In the genomic region with DNA sequence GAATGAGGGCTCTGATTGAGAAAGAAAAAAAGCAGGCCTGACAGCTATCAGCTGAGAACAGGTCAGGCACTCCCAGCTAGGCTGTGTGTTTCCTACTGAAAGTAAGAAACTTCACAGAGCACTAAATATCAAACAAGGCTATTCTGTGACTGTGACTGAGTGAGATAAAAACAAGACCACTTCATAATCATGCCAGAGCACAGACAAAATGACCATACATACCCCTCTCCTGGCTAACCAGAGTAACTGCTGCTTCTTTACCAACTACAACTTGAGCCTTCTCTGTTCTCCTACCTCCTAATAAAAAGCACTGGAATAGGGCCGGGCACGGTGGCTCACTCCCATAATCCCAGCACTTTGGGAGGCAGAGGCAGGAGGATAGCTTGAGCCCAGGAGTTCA, we compare ENCODE assay signal across 1 cellular context.
TF ChIP-seq lines count a peak whose summit lies in the region.

No MANE protein-coding gene starts in this region.

TF ChIP-seq in K562, 482 proteins besides CTCF, POLR2A, EP300 and RAD21 (continued from another document and continues in another):
- TF ChIP-seq PATZ1 (CRISPR knock-in tag; IDR thresholded peaks at IDR 0.05; ENCODE audit: borderline replicate concordance) (no peak), KLF16 (IDR thresholded peaks at IDR 0.05) (peak; percentile 63; the same call in 1 of the 2 replicates), HIVEP1 (CRISPR knock-in tag; IDR thresholded peaks at IDR 0.05) (no peak), KDM2B (CRISPR knock-in tag; IDR thresholded peaks at IDR 0.05) (no peak), FOXJ3 (CRISPR knock-in tag; IDR thresholded peaks at IDR 0.05) (no peak), TBL1XR1 (IDR thresholded peaks at IDR 0.05; ENCODE audit: low read length in 2 of 2) (peak in 1 of 2 experiments; percentile 69; a peak in 2 of 4 replicates), NCOR1 (IDR thresholded peaks at IDR 0.05) (peak; percentile 51; the same call in 1 of the 2 replicates), GTF2F1 (IDR thresholded peaks at IDR 0.05; ENCODE audit: low read depth, low read length) (0 out of 2 replicates have a peak, but pooled peaks have one; percentile 32), DEAF1 (CRISPR knock-in tag; IDR thresholded peaks at IDR 0.05) (peak; percentile 66), ELF1 (tag; IDR thresholded peaks at IDR 0.05) (no peak), SIN3A (IDR thresholded peaks at IDR 0.05; ENCODE audit: borderline replicate concordance in 2 of 2, control insufficient read depth in 1 of 2, low read depth in 2 of 2, low read length in 2 of 2) (peak in 1 of 2 experiments; percentile 54; a peak in 1 of 4 replicates), KAT8 (IDR thresholded peaks at IDR 0.05; ENCODE audit: low read depth) (no peak), KAT7 (CRISPR knock-in tag; IDR thresholded peaks at IDR 0.05; ENCODE audit: borderline replicate concordance) (no peak), PTBP1 (IDR thresholded peaks at IDR 0.05; ENCODE audit: low read depth, low read length) (0 out of 2 replicates have a peak, but pooled peaks have one; percentile 23), TAF15 (IDR thresholded peaks at IDR 0.05; ENCODE audit: low read depth, low read length) (no peak), ZNF79 (CRISPR knock-in tag; IDR thresholded peaks at IDR 0.05; ENCODE audit: low read depth) (no peak), MYC (IDR thresholded peaks at IDR 0.05; ENCODE audit: low read depth, low read length) (peak; percentile 27; the same call in 1 of the 2 replicates), MYC (CRISPR knock-in tag; IDR thresholded peaks at IDR 0.05; ENCODE audit: borderline replicate concordance, low read depth) (no peak), HMGXB4 (CRISPR knock-in tag; IDR thresholded peaks at IDR 0.05) (peak; percentile 54; the same call in 1 of the 2 replicates), GABPA (tag; conservative IDR thresholded peaks at IDR 0.05; ENCODE audit: low read depth) (no peak), ZNF75A (CRISPR knock-in tag; IDR thresholded peaks at IDR 0.05) (no peak), CBFA2T3 (IDR thresholded peaks at IDR 0.05) (peak; percentile 90), ZNF24 (IDR thresholded peaks at IDR 0.05) (0 out of 2 replicates have a peak, but pooled peaks have one; percentile 36), ZNF384 (IDR thresholded peaks at IDR 0.05; ENCODE audit: low read depth, low read length) (peak; percentile 64; the same call in 1 of the 2 replicates), ARID1B (IDR thresholded peaks at IDR 0.05) (peak; percentile 70), ARNT (IDR thresholded peaks at IDR 0.05) (no peak), JUND (IDR thresholded peaks at IDR 0.05; ENCODE audit: borderline replicate concordance, low read depth, low read length) (peak; percentile 41; the same call in 1 of the 2 replicates), JUND (tag; IDR thresholded peaks at IDR 0.05; ENCODE audit: borderline replicate concordance, low read depth, low read length) (no peak), ARID2 (IDR thresholded peaks at IDR 0.05) (0 out of 2 replicates have a peak, but pooled peaks have one; percentile 33), ZNF263 (CRISPR knock-in tag; IDR thresholded peaks at IDR 0.05; ENCODE audit: borderline replicate concordance) (peak; percentile 71; the same call in 1 of the 2 replicates), TAL1 (IDR thresholded peaks at IDR 0.05) (peak; percentile 65; the same call in 1 of the 2 replicates), CREM (IDR thresholded peaks at IDR 0.05; ENCODE audit: low read depth) (peak; percentile 14; the same call in 1 of the 2 replicates), NFE2 (IDR thresholded peaks at IDR 0.05; ENCODE audit: low read depth) (no peak), ASH1L (IDR thresholded peaks at IDR 0.05; ENCODE audit: borderline replicate concordance, low read depth, partially characterized antibody) (no peak), EZH2 (IDR thresholded peaks at IDR 0.05; ENCODE audit: borderline replicate concordance, low read depth, low read length) (no peak), ZNF121 (CRISPR knock-in tag; conservative IDR thresholded peaks at IDR 0.05) (no peak), SMC3 (conservative IDR thresholded peaks at IDR 0.05; ENCODE audit: insufficient read depth, low read depth, low read length) (peak; percentile 79), RBM17 (IDR thresholded peaks at IDR 0.05; ENCODE audit: borderline replicate concordance, low read depth, low read length) (no peak), RCOR1 (IDR thresholded peaks at IDR 0.05; ENCODE audit: borderline replicate concordance in 1 of 2, low read depth in 2 of 2, low read length in 2 of 2) (peak in 1 of 2 experiments; percentile 54; a peak in 2 of 4 replicates), FOXK2 (conservative IDR thresholded peaks at IDR 0.05 in 1 of 2, IDR thresholded peaks at IDR 0.05 in 1 of 2; ENCODE audit: low read depth in 2 of 2) (peak; percentile 38 to 43; a peak in 2 of 4 replicates), GATAD2B (IDR thresholded peaks at IDR 0.05; ENCODE audit: borderline replicate concordance) (no peak), ARID3A (IDR thresholded peaks at IDR 0.05; ENCODE audit: borderline replicate concordance, low read depth, low read length) (peak; percentile 88), IRF9 (tag; IDR thresholded peaks at IDR 0.05) (no peak), SMAD1 (IDR thresholded peaks at IDR 0.05; ENCODE audit: low read depth, low read length, partially characterized antibody) (peak; percentile 23), MXI1 (IDR thresholded peaks at IDR 0.05; ENCODE audit: low read depth, low read length) (0 out of 2 replicates have a peak, but pooled peaks have one; percentile 19), DACH1 (IDR thresholded peaks at IDR 0.05; ENCODE audit: partially characterized antibody) (no peak), CEBPZ (IDR thresholded peaks at IDR 0.05; ENCODE audit: borderline replicate concordance, low read depth, low read length) (no peak), HNRNPLL (IDR thresholded peaks at IDR 0.05; ENCODE audit: low read depth, low read length, poor library complexity, severe bottlenecking) (no peak), TCF3 (CRISPR knock-in tag; IDR thresholded peaks at IDR 0.05) (peak; percentile 73), CBFA2T2 (conservative IDR thresholded peaks at IDR 0.05) (peak; percentile 76), HMG20A (CRISPR knock-in tag; conservative IDR thresholded peaks at IDR 0.05) (no peak), ZNF766 (CRISPR knock-in tag; conservative IDR thresholded peaks at IDR 0.05) (peak; percentile 11; the same call in 1 of the 2 replicates)
- TF ChIP-seq, protein P1, sequence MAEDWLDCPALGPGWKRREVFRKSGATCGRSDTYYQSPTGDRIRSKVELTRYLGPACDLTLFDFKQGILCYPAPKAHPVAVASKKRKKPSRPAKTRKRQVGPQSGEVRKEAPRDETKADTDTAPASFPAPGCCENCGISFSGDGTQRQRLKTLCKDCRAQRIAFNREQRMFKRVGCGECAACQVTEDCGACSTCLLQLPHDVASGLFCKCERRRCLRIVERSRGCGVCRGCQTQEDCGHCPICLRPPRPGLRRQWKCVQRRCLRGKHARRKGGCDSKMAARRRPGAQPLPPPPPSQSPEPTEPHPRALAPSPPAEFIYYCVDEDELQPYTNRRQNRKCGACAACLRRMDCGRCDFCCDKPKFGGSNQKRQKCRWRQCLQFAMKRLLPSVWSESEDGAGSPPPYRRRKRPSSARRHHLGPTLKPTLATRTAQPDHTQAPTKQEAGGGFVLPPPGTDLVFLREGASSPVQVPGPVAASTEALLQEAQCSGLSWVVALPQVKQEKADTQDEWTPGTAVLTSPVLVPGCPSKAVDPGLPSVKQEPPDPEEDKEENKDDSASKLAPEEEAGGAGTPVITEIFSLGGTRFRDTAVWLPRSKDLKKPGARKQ (CRISPR knock-in tag; IDR thresholded peaks at IDR 0.05) = no peak
- TF ChIP-seq, protein P2, sequence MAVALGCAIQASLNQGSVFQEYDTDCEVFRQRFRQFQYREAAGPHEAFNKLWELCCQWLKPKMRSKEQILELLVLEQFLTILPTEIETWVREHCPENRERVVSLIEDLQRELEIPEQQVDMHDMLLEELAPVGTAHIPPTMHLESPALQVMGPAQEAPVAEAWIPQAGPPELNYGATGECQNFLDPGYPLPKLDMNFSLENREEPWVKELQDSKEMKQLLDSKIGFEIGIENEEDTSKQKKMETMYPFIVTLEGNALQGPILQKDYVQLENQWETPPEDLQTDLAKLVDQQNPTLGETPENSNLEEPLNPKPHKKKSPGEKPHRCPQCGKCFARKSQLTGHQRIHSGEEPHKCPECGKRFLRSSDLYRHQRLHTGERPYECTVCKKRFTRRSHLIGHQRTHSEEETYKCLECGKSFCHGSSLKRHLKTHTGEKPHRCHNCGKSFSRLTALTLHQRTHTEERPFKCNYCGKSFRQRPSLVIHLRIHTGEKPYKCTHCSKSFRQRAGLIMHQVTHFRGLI (CRISPR knock-in tag; IDR thresholded peaks at IDR 0.05) = no peak
